ENCODE assay signal across 8 cellular contexts in the genomic region with DNA sequence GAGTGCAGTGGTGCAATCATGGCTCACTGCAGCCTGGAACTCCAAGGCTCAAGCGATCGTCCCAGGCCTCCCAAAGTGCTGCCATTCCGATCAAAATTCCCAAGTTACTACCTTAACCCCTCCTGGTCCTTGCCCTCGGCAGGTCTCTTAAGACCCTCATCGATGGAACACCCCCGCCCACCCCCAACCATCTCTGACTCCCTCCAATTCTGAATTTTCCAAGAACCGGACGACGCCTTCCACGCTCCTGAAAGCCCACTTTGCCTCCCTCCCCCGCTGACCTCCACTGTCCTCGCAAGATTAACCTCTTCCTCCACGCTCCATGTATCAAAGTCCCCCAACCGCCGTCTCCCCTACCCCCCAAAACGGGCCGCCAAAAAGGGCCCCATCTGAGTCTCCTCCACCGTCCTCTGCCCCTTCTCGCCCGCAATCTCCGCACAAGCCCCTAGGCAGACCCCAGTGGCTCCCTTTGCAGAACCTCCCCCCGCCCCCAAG. TPM values are rescaled to one million over a fixed set of nuclear protein-coding genes. Genes with fewer than 3 reads are reported as not detected.
DNase-seq lines count a peak whose midpoint lies in the region; ATAC-seq, FAIRE-seq and TF ChIP-seq lines count a peak whose summit lies in the region.

No MANE protein-coding gene starts in this region.

- peak overlapping the region; percentile 95 for H3K4me2 ChIP-seq in fibroblast of lung (ENCODE audit: extremely low read depth, insufficient read depth, low read length)

- no peaks in the 10 kb centered on the region for H3K27me3 ChIP-seq in GM06990 (replicated peaks; ENCODE audit: control insufficient read depth, insufficient read depth, low read length)
- no peaks in the 10 kb centered on the region for H3K27me3 ChIP-seq in fibroblast of lung (ENCODE audit: control insufficient read depth, insufficient read depth, low read length)
- H3K27me3 ChIP-seq in rectal smooth muscle tissue (ENCODE audit: control insufficient read depth, insufficient read depth, low read length) = no peaks in the 10 kb centered on the region

- TF ChIP-seq POLR2A in GM12891 (IDR thresholded peaks at IDR 0.05; ENCODE audit: low read depth, low read length) = no peak

- H3K9ac ChIP-seq in SK-N-MC (ENCODE audit: insufficient read length) (peak overlapping the region; percentile 98), fibroblast of lung (ENCODE audit: insufficient read depth, low read length) (peak overlapping the region; percentile 96), rectal smooth muscle tissue (ENCODE audit: low read length) (peak overlapping the region; percentile 94)

- H4K20me1 ChIP-seq in fibroblast of lung (ENCODE audit: control insufficient read depth, extremely low read depth, insufficient read depth, low read length) = no peaks in the 10 kb centered on the region

- ATAC-seq in HG03460 (IDR thresholded peaks at IDR 0.05; ENCODE audit: unreplicated experiment) (no peak), HG03196 (IDR thresholded peaks at IDR 0.05; ENCODE audit: unreplicated experiment) (no peak), GM18502 (IDR thresholded peaks at IDR 0.05; ENCODE audit: poor library complexity, unreplicated experiment) (no peak)

- no peak for FAIRE-seq in GM12891 (lab: Jason Lieb, UNC)

- DNase-seq in GM06990 (ENCODE audit: extremely low read depth, insufficient read length) (no peak), SK-N-MC (ENCODE audit: low read depth, low spot score) (no peak), fibroblast of lung (ENCODE audit: low read depth in 2 of 2) (no peak), GM12891 (ENCODE audit: insufficient read length, low spot score) (no peak)

- H3K9me3 ChIP-seq in SK-N-MC (ENCODE audit: low read depth, low read length) (no peaks in the 10 kb centered on the region), fibroblast of lung (ENCODE audit: control insufficient read depth, insufficient read depth, low read depth, low read length) (no peaks in the 10 kb centered on the region)

- H3K27ac ChIP-seq in SK-N-MC (peak overlapping the region; percentile 92), fibroblast of lung (ENCODE audit: insufficient read depth, low read length) (peak overlapping the region; percentile 97), rectal smooth muscle tissue (ENCODE audit: low read depth, low read length) (peak overlapping the region; percentile 99)

- H3K36me3 ChIP-seq in GM06990 (ENCODE audit: control insufficient read depth, insufficient read depth, low read length) = peaks cover 16% of the 10 kb centered on the region
- peaks cover 22% of the 10 kb centered on the region for H3K36me3 ChIP-seq in SK-N-MC (ENCODE audit: insufficient read depth, low read length)
- H3K36me3 ChIP-seq in fibroblast of lung (ENCODE audit: control insufficient read depth, insufficient read depth, low read length) = peaks cover 18% of the 10 kb centered on the region
- no peaks in the 10 kb centered on the region for H3K36me3 ChIP-seq in rectal smooth muscle tissue (ENCODE audit: control insufficient read depth, insufficient read depth, low read length)

- H3K4me3 ChIP-seq in GM06990 (replicated peaks; ENCODE audit: low read depth, low read length) = peak overlapping the region; percentile 98
- H3K4me3 ChIP-seq in SK-N-MC = peak overlapping the region; percentile 93
- H3K4me3 ChIP-seq in fibroblast of lung (replicated peaks in 1 of 4; ENCODE audit: control extremely low read depth in 1 of 4, insufficient read depth in 1 of 4, low read depth in 3 of 4, low read length in 4 of 4) = peak overlapping the region; percentile 62 to 92 (median 86)
- H3K4me3 ChIP-seq in rectal smooth muscle tissue (ENCODE audit: low read length) = peak overlapping the region; percentile 94

- TF ChIP-seq CTCF in GM06990 (IDR thresholded peaks at IDR 0.05; ENCODE audit: insufficient read depth, low read length, poor library complexity, severe bottlenecking) (no peak), fibroblast of lung (conservative IDR thresholded peaks at IDR 0.05 in 1 of 2, IDR thresholded peaks at IDR 0.05 in 1 of 2; ENCODE audit: low read depth in 1 of 2, low read length in 2 of 2) (no peak)

- H2AFZ ChIP-seq in fibroblast of lung (ENCODE audit: low read length) = no peak overlapping the region

- peaks cover 45% of the 10 kb centered on the region for H3K79me2 ChIP-seq in fibroblast of lung (ENCODE audit: control insufficient read depth, insufficient read depth, low read length)

- H3K4me1 ChIP-seq in fibroblast of lung (ENCODE audit: control insufficient read depth, extremely low read depth, insufficient read depth, low read length) (peaks cover 15% of the 10 kb centered on the region), rectal smooth muscle tissue (ENCODE audit: control insufficient read depth, insufficient read depth, low read length) (peaks cover 36% of the 10 kb centered on the region)

TF ChIP-seq in GM12891, 5 proteins besides CTCF, POLR2A, EP300 and RAD21:
- TF ChIP-seq POU2F2 (IDR thresholded peaks at IDR 0.05; ENCODE audit: low read depth, low read length) (no peak), TAF1 (IDR thresholded peaks at IDR 0.05; ENCODE audit: low read depth, low read length) (no peak), SPI1 (IDR thresholded peaks at IDR 0.05; ENCODE audit: low read depth, low read length) (no peak), POLR2AphosphoS5 (IDR thresholded peaks at IDR 0.05; ENCODE audit: low read depth, low read length) (no peak), PAX5 (IDR thresholded peaks at IDR 0.05; ENCODE audit: insufficient read depth, low read length, severe bottlenecking) (no peak)

RNA-seq across cellular contexts. Expression of a gene that starts 0.5 kb away (rescaled TPM):
- total RNA-seq in fibroblast of lung = 113 and 114 TPM in 2 replicates
- 68.0 and 69.8 TPM in 2 replicates for polyA plus RNA-seq in fibroblast of lung
- polyA plus RNA-seq in fibroblast of lung (2012) = 121 and 124 TPM in 2 replicates
- polyA minus RNA-seq in fibroblast of lung (ENCODE audit: low replicate concordance) = 182 and 282 TPM in 2 replicates
- 41.6 TPM for polyA plus RNA-seq in GM12891 (2012; ENCODE audit: low read depth, missing spikeins)

RNA-seq across cellular contexts. Expression of a gene that starts 14.9 kb away (rescaled TPM):
- total RNA-seq in fibroblast of lung = 2,646 and 3,813 TPM in 2 replicates
- 976 and 986 TPM in 2 replicates for polyA plus RNA-seq in fibroblast of lung
- 3,237 and 3,351 TPM in 2 replicates for polyA plus RNA-seq in fibroblast of lung (2012)
- 1,565 and 2,211 TPM in 2 replicates for polyA minus RNA-seq in fibroblast of lung (ENCODE audit: low replicate concordance)
- 2,933 TPM for polyA plus RNA-seq in GM12891 (2012; ENCODE audit: low read depth, missing spikeins)

RNA-seq across cellular contexts. Expression of a gene that starts 37.2 kb away (rescaled TPM):
- 12.1 and 14.9 TPM in 2 replicates for total RNA-seq in fibroblast of lung
- polyA plus RNA-seq in fibroblast of lung = 6.6 and 7.3 TPM in 2 replicates
- 13.9 and 16.1 TPM in 2 replicates for polyA plus RNA-seq in fibroblast of lung (2012)
- polyA minus RNA-seq in fibroblast of lung (ENCODE audit: low replicate concordance) = 27.9 and 34.3 TPM in 2 replicates
- polyA plus RNA-seq in GM12891 (2012; ENCODE audit: low read depth, missing spikeins) = 14.1 TPM

RNA-seq across cellular contexts. Expression of a gene that starts 37.5 kb away (rescaled TPM):
- total RNA-seq in fibroblast of lung = not detected in 2 replicates
- not detected in 2 replicates for polyA plus RNA-seq in fibroblast of lung
- polyA plus RNA-seq in fibroblast of lung (2012) = not detected in 2 replicates
- not detected in 2 replicates for polyA minus RNA-seq in fibroblast of lung (ENCODE audit: low replicate concordance)
- polyA plus RNA-seq in GM12891 (2012; ENCODE audit: low read depth, missing spikeins) = not detected
